Comparison of ENCODE assay signal across 10 cellular contexts in genomic region chr12:10211101-10211974, GRCh38. TPM values are rescaled to one million over a fixed set of nuclear protein-coding genes. Genes with fewer than 3 reads are reported as not detected.
DNase-seq lines count a peak whose midpoint lies in the region; ATAC-seq, FAIRE-seq and TF ChIP-seq lines count a peak whose summit lies in the region.
"Had no signal": no experiment of that assay in that cellular context is flagged by ENCODE, and none has a peak within 500 bp of the region (broad histone marks: within the 10 kb centered on the region; RNA-seq: fewer than 3 reads in every experiment).

No MANE protein-coding gene starts in this region.

- peak overlapping the region; percentile 43 for H3K9ac ChIP-seq in astrocyte (ENCODE audit: low read length)

- H3K27me3 Mint-ChIP-seq in activated T-cell treated with anti-CD3 and anti-CD28 coated beads, Interleukin-2, amount 50 U/mL, for 72 hours (ENCODE audit: low read depth): peaks cover 7% of the 10 kb centered on the region
- no peaks in the 10 kb centered on the region for H3K27me3 Mint-ChIP-seq in astrocyte (ENCODE audit: low read depth, unreplicated experiment)

- 95 to 96% methylated on average over 25 of the region's 25 CpGs for WGBS in tibial nerve, 2 donors

- H4K20me1 ChIP-seq in astrocyte (ENCODE audit: insufficient read depth, low read length): peaks cover 13% of the 10 kb centered on the region

- ATAC-seq in activated T-cell treated with anti-CD3 and anti-CD28 coated beads, Interleukin-2, amount 50 U/mL, for 72 hours (replicated peaks in 1 of 2): no peak
- ATAC-seq in mucosa of descending colon (no peak), HG02970 (IDR thresholded peaks at IDR 0.05; ENCODE audit: low FRiP score, unreplicated experiment) (no peak), GM19452 (IDR thresholded peaks at IDR 0.05; ENCODE audit: unreplicated experiment) (no peak)

- H3K36me3 ChIP-seq in astrocyte (ENCODE audit: insufficient read depth, low read length): no peaks in the 10 kb centered on the region
- H3K36me3 ChIP-seq in mucosa of descending colon (ENCODE audit: low read depth): no peaks in the 10 kb centered on the region
- H3K36me3 ChIP-seq in tibial nerve: no peaks in the 10 kb centered on the region

- no peaks in the 10 kb centered on the region for H3K9me3 Mint-ChIP-seq in activated T-cell treated with anti-CD3 and anti-CD28 coated beads, Interleukin-2, amount 50 U/mL, for 72 hours
- H3K9me3 Mint-ChIP-seq in astrocyte (ENCODE audit: unreplicated experiment): no peaks in the 10 kb centered on the region

- no peak overlapping the region for H2AFZ ChIP-seq in astrocyte (ENCODE audit: low read depth, low read length)

- no peak for TF ChIP-seq CTCF in astrocyte (IDR thresholded peaks at IDR 0.05; ENCODE audit: insufficient read depth, low read depth, low read length)
- TF ChIP-seq CTCF in mucosa of descending colon (IDR thresholded peaks at IDR 0.05): no peak
- TF ChIP-seq CTCF in tibial nerve (IDR thresholded peaks at IDR 0.05): no peak

- H3K79me2 ChIP-seq in astrocyte (ENCODE audit: insufficient read depth, low read length): peaks cover 24% of the 10 kb centered on the region

- no peak for TF ChIP-seq EP300 in tibial nerve (IDR thresholded peaks at IDR 0.05)

- no peak for FAIRE-seq in astrocyte (lab: Jason Lieb, UNC)
- FAIRE-seq: D721Med had no signal

- H3K9me3 ChIP-seq in astrocyte (ENCODE audit: insufficient read depth, low read depth, low read length) (no peaks in the 10 kb centered on the region), mucosa of descending colon (no peaks in the 10 kb centered on the region), tibial nerve (no peaks in the 10 kb centered on the region)

- intact Hi-C loops in mucosa of descending colon (cut with DNase I, micrococcal nuclease): no loop called here

- H3K27ac ChIP-seq in astrocyte (ENCODE audit: low read depth, low read length) (peak overlapping the region; percentile 99), tibial nerve (peak overlapping the region; percentile 97 to 100 (median 100))

- TF ChIP-seq POLR2A in tibial nerve (IDR thresholded peaks at IDR 0.05): no peak

- no peak for DNase-seq in activated T-cell treated with anti-CD3 and anti-CD28 coated beads, Interleukin-2, amount 50 U/mL, for 72 hours
- DNase-seq in activated T-cell treated with anti-CD3 and anti-CD28 coated beads, Interleukin-2, amount 50 U/mL, for 1 hour: no peak
- DNase-seq in astrocyte (ENCODE audit: low read depth) (no peak), mucosa of descending colon (peak in 2 of 3 donors; percentile 22 to 30), tibial nerve (ENCODE audit: low spot score in 2 of 2) (no peak), NCI-H82 (lab: John Stamatoyannopoulos, UW) (no peak)
- DNase-seq: NCI-H1694 had no signal

- peaks cover 7% of the 10 kb centered on the region for H3K4me1 ChIP-seq in astrocyte (ENCODE audit: insufficient read depth, low read length)
- peaks cover 15% of the 10 kb centered on the region for H3K4me1 ChIP-seq in mucosa of descending colon (ENCODE audit: low read depth)
- H3K4me1 ChIP-seq in tibial nerve: peaks cover 0 to 26% (median 2%) of the 10 kb centered on the region in 4 donors

- H3K4me3 ChIP-seq in astrocyte (ENCODE audit: insufficient read depth, low read depth, low read length) (no peak overlapping the region), mucosa of descending colon (no peak overlapping the region), tibial nerve (peak overlapping the region in 2 of 4 donors; percentile 95 to 97)

- peak overlapping the region; percentile 89 to 98 for H3K4me3 Mint-ChIP-seq in activated T-cell treated with anti-CD3 and anti-CD28 coated beads, Interleukin-2, amount 50 U/mL, for 72 hours
- peak overlapping the region; percentile 97 for H3K4me3 Mint-ChIP-seq in astrocyte (ENCODE audit: unreplicated experiment)

- H3K36me3 Mint-ChIP-seq in activated T-cell treated with anti-CD3 and anti-CD28 coated beads, Interleukin-2, amount 50 U/mL, for 72 hours (ENCODE audit: insufficient read depth in 2 of 2): no peaks in the 10 kb centered on the region
- H3K36me3 Mint-ChIP-seq in astrocyte (ENCODE audit: low read depth, unreplicated experiment): no peaks in the 10 kb centered on the region

- H3K4me2 ChIP-seq in astrocyte (ENCODE audit: low read length): no peak overlapping the region

- peak overlapping the region; percentile 81 for H3K27ac Mint-ChIP-seq in activated T-cell treated with anti-CD3 and anti-CD28 coated beads, Interleukin-2, amount 50 U/mL, for 72 hours
- peak overlapping the region; percentile 100 for H3K27ac Mint-ChIP-seq in astrocyte (ENCODE audit: unreplicated experiment)

- H3K4me1 Mint-ChIP-seq in activated T-cell treated with anti-CD3 and anti-CD28 coated beads, Interleukin-2, amount 50 U/mL, for 72 hours (ENCODE audit: low read depth): peaks cover 32% of the 10 kb centered on the region
- peaks cover 5% of the 10 kb centered on the region for H3K4me1 Mint-ChIP-seq in astrocyte (ENCODE audit: low read depth, unreplicated experiment)

- H3K27me3 ChIP-seq in astrocyte (ENCODE audit: insufficient read depth, low read length) (no peaks in the 10 kb centered on the region), tibial nerve (no peaks in the 10 kb centered on the region)

RNA-seq across cellular contexts. Expression of gene GABARAPL1, which starts 1.3 kb away (rescaled TPM):
- 10 to 100 TPM; 15.8 to 20.3 TPM for total RNA-seq in activated T-cell treated with anti-CD3 and anti-CD28 coated beads, Interleukin-2, amount 50 U/mL, for 72 hours
- total RNA-seq in astrocyte (108 and 119 TPM in 2 replicates), mucosa of descending colon (10 to 100 TPM; 34.4 to 93.4 (median 41.0) TPM), tibial nerve (100 to 1,000 TPM; 116 to 168 (median 160) TPM)

RNA-seq across cellular contexts. Expression of gene TMEM52B, which starts 32.5 kb away (rescaled TPM):
- total RNA-seq in activated T-cell treated with anti-CD3 and anti-CD28 coated beads, Interleukin-2, amount 50 U/mL, for 72 hours: not detected
- 0.45 TPM in 1 of 2 replicates, not detected in the other for total RNA-seq in astrocyte
- total RNA-seq in mucosa of descending colon: under 1 TPM in 1 of 3 donors, not detected in 2; 0.10 TPM
- under 1 TPM in 1 of 4 donors, not detected in 3; 0.21 TPM for total RNA-seq in tibial nerve

RNA-seq across cellular contexts. Expression of gene OLR1, which starts 39.4 kb away (rescaled TPM):
- total RNA-seq in activated T-cell treated with anti-CD3 and anti-CD28 coated beads, Interleukin-2, amount 50 U/mL, for 72 hours: not detected
- total RNA-seq in astrocyte: 0.96 and 0.98 TPM in 2 replicates
- total RNA-seq in mucosa of descending colon: under 1 TPM in 1 of 3 donors, not detected in 2; 0.63 TPM
- 10 to 100 TPM in 1 of 4 donors, 1 to 10 TPM in 2, under 1 TPM in 1; 0.84 to 18.1 (median 2.2) TPM for total RNA-seq in tibial nerve

Comparison
In these comparisons a context has a peak if more than half of its experiments do, and no peak if none do; other contexts are left out.
1. DNase-seq: peak in mucosa of descending colon (2 of 3); none in activated T-cell treated with anti-CD3 and anti-CD28 coated beads, Interleukin-2, amount 50 U/mL, for 72 hours (0 of 2), activated T-cell treated with anti-CD3 and anti-CD28 coated beads, Interleukin-2, amount 50 U/mL, for 1 hour (single experiment), astrocyte (single experiment), tibial nerve (0 of 2) and NCI-H82 (single experiment).